ENCODE assay signal across 20 cellular contexts in genomic region chr12:109202770-109203169, GRCh38.
DNase-seq lines count a peak whose midpoint lies in the region; ATAC-seq and TF ChIP-seq lines count a peak whose summit lies in the region.
"Had no signal": no experiment of that assay in that cellular context is flagged by ENCODE, and none has a peak within 500 bp of the region (broad histone marks: within the 10 kb centered on the region; RNA-seq: fewer than 3 reads in every experiment).

No MANE protein-coding gene starts in this region.

- ATAC-seq in GM18498 (IDR thresholded peaks at IDR 0.05; ENCODE audit: unreplicated experiment) = no peak
- ATAC-seq in HG03460 (IDR thresholded peaks at IDR 0.05; ENCODE audit: unreplicated experiment) = no peak
- ATAC-seq: CD8-positive, alpha-beta T cell; PC-3 had no signal

- H3K4me3 ChIP-seq in AG09309 (ENCODE audit: control insufficient read depth, low read depth, low read length) = no peak overlapping the region
- H3K4me3 ChIP-seq in fibroblast of mammary gland (ENCODE audit: control insufficient read depth, low read depth, low read length) = no peak overlapping the region
- H3K4me3 ChIP-seq: BLaER1 treated with 17β-estradiol and CSF1 and Interleukin-3, amounts not matched to agents 10 nM and 100 nM; SK-N-MC had no signal

- TF ChIP-seq CTCF in AG09309 (IDR thresholded peaks at IDR 0.05; ENCODE audit: control insufficient read depth, insufficient read depth, low read depth, low read length, missing control alignments) (no peak), fibroblast of mammary gland (conservative IDR thresholded peaks at IDR 0.05; ENCODE audit: control insufficient read depth, insufficient read depth, low read depth, low read length) (no peak)

- DNase-seq in NCI-H1105 treated with DMSO at 0.1 percent for 48 hours (lab: John Stamatoyannopoulos, UW) (peak; percentile 1), NCI-H1105 (lab: John Stamatoyannopoulos, UW) (no peak), AG09309 (ENCODE audit: low read depth) (peak; percentile 11), NCI-H69 (lab: John Stamatoyannopoulos, UW) (peak; percentile 34), fibroblast of mammary gland (ENCODE audit: low read depth) (peak; percentile 20)
- DNase-seq in activated CD4-positive, alpha-beta T cell treated with anti-CD3 and anti-CD28 coated beads, Interleukin-2, amount 50 U/mL, for 4 hours = no peak
- DNase-seq: ACHN; Calu3; CD8-positive, alpha-beta T cell; DMS153; NCI-H1694; NCI-H2081; NCI-H345; PC-3; Right ventricle myocardium superior; SW 1271 had no signal

Comparison
In these comparisons a context has a peak if more than half of its experiments do, and no peak if none do; other contexts are left out.
1. DNase-seq: peak in NCI-H1105 treated with DMSO at 0.1 percent for 48 hours (single experiment), AG09309 (single experiment), NCI-H69 (single experiment) and fibroblast of mammary gland (single experiment); none in NCI-H1105 (single experiment) and activated CD4-positive, alpha-beta T cell treated with anti-CD3 and anti-CD28 coated beads, Interleukin-2, amount 50 U/mL, for 4 hours (0 of 2).